ENCODE assay signal across 8 cellular contexts in genomic region chr19:49301165-49301865, GRCh38. TPM values are rescaled to one million over a fixed set of nuclear protein-coding genes. Genes with fewer than 3 reads are reported as not detected.
DNase-seq lines count a peak whose midpoint lies in the region; ATAC-seq and TF ChIP-seq lines count a peak whose summit lies in the region.

No MANE protein-coding gene starts in this region.

- H3K9me3 Mint-ChIP-seq in activated T-helper 1 cell treated with anti-CD3 and anti-CD28 coated beads, Interleukin-12 subunit alpha, Interleukin-12 subunit beta, Interleukin-2, Interleukin-4 antibody, amounts not matched to agents 30 ng/mL and 10 ng/mL and 1 ng/mL, durations not matched to agents 14 hours and 24 hours and 36 hours: no peaks in the 10 kb centered on the region
- H3K9me3 Mint-ChIP-seq in stimulated activated naive CD8-positive, alpha-beta T cell treated with anti-CD3 and anti-CD28 coated beads, Interleukin-15, amount 100 ng/mL, for 72 hours: no peaks in the 10 kb centered on the region

- peaks cover 11% of the 10 kb centered on the region for H3K27me3 Mint-ChIP-seq in activated T-helper 1 cell treated with anti-CD3 and anti-CD28 coated beads, Interleukin-12 subunit alpha, Interleukin-12 subunit beta, Interleukin-2, Interleukin-4 antibody, amounts not matched to agents 30 ng/mL and 10 ng/mL and 1 ng/mL, durations not matched to agents 14 hours and 24 hours and 36 hours (ENCODE audit: insufficient read depth)
- no peaks in the 10 kb centered on the region for H3K27me3 Mint-ChIP-seq in stimulated activated naive CD8-positive, alpha-beta T cell treated with anti-CD3 and anti-CD28 coated beads, Interleukin-15, amount 100 ng/mL, for 72 hours

- intact Hi-C loops in activated T-helper 1 cell treated with anti-CD3 and anti-CD28 coated beads, Interleukin-12 subunit alpha, Interleukin-12 subunit beta, Interleukin-2, Interleukin-4 antibody, amounts not matched to agents 30 ng/mL and 10 ng/mL and 1 ng/mL, durations not matched to agents 14 hours and 24 hours and 36 hours (cut with micrococcal nuclease): loop anchor here (1.0 kb wide), 2 partner anchors 27 to 75 kb away; no protein-coding TSS in a partner anchor

- peaks cover 13% of the 10 kb centered on the region for H3K27me3 ChIP-seq in neutrophil

- no peak overlapping the region for H3K4me3 ChIP-seq in neutrophil (ENCODE audit: low read depth in 1 of 2, low read length in 1 of 2)

- peak; percentile 99 for ATAC-seq in stimulated activated naive CD8-positive, alpha-beta T cell treated with anti-CD3 and anti-CD28 coated beads, Interleukin-15, amount 100 ng/mL, for 72 hours
- ATAC-seq in HG02571 (IDR thresholded peaks at IDR 0.05; ENCODE audit: unreplicated experiment): no peak

- peaks cover 0 to 3% of the 10 kb centered on the region in 2 experiments for H3K4me1 ChIP-seq in neutrophil (ENCODE audit: control insufficient read depth in 1 of 2, insufficient read depth in 1 of 2, low read depth in 1 of 2, low read length in 1 of 2)

- H3K27ac ChIP-seq in neutrophil: no peak overlapping the region

- peak; percentile 39 for DNase-seq in G401 (ENCODE audit: low spot score)
- peak; percentile 90 for DNase-seq in HT-29 (ENCODE audit: low spot score)
- peak; percentile 62 for DNase-seq in RKO (ENCODE audit: low spot score)
- peak; percentile 59 for DNase-seq in activated T-helper 1 cell treated with anti-CD3 and anti-CD28 coated beads, Interleukin-12 subunit alpha, Interleukin-12 subunit beta, Interleukin-2, Interleukin-4 antibody, amounts not matched to agents 30 ng/mL and 10 ng/mL and 1 ng/mL, durations not matched to agents 14 hours and 24 hours and 36 hours (ENCODE audit: low spot score)
- DNase-seq in fibroblast of the conjunctiva (ENCODE audit: low read depth): peak; percentile 21
- DNase-seq in stimulated activated naive CD8-positive, alpha-beta T cell treated with anti-CD3 and anti-CD28 coated beads, Interleukin-15, amount 100 ng/mL, for 72 hours: peak; percentile 76

- no peak overlapping the region for H3K4me3 Mint-ChIP-seq in activated T-helper 1 cell treated with anti-CD3 and anti-CD28 coated beads, Interleukin-12 subunit alpha, Interleukin-12 subunit beta, Interleukin-2, Interleukin-4 antibody, amounts not matched to agents 30 ng/mL and 10 ng/mL and 1 ng/mL, durations not matched to agents 14 hours and 24 hours and 36 hours
- H3K4me3 Mint-ChIP-seq in stimulated activated naive CD8-positive, alpha-beta T cell treated with anti-CD3 and anti-CD28 coated beads, Interleukin-15, amount 100 ng/mL, for 72 hours: peak overlapping the region in 1 of 2 donors; percentile 41

- no peak overlapping the region for H3K27ac Mint-ChIP-seq in activated T-helper 1 cell treated with anti-CD3 and anti-CD28 coated beads, Interleukin-12 subunit alpha, Interleukin-12 subunit beta, Interleukin-2, Interleukin-4 antibody, amounts not matched to agents 30 ng/mL and 10 ng/mL and 1 ng/mL, durations not matched to agents 14 hours and 24 hours and 36 hours
- no peak overlapping the region for H3K27ac Mint-ChIP-seq in stimulated activated naive CD8-positive, alpha-beta T cell treated with anti-CD3 and anti-CD28 coated beads, Interleukin-15, amount 100 ng/mL, for 72 hours

- peak; percentile 84 for TF ChIP-seq CTCF in neutrophil (IDR thresholded peaks at IDR 0.05)

- no peaks in the 10 kb centered on the region for H3K4me1 Mint-ChIP-seq in activated T-helper 1 cell treated with anti-CD3 and anti-CD28 coated beads, Interleukin-12 subunit alpha, Interleukin-12 subunit beta, Interleukin-2, Interleukin-4 antibody, amounts not matched to agents 30 ng/mL and 10 ng/mL and 1 ng/mL, durations not matched to agents 14 hours and 24 hours and 36 hours (ENCODE audit: low read depth)
- peaks cover 10% of the 10 kb centered on the region for H3K4me1 Mint-ChIP-seq in stimulated activated naive CD8-positive, alpha-beta T cell treated with anti-CD3 and anti-CD28 coated beads, Interleukin-15, amount 100 ng/mL, for 72 hours

- H3K36me3 ChIP-seq in neutrophil: no peaks in the 10 kb centered on the region

- H3K36me3 Mint-ChIP-seq in activated T-helper 1 cell treated with anti-CD3 and anti-CD28 coated beads, Interleukin-12 subunit alpha, Interleukin-12 subunit beta, Interleukin-2, Interleukin-4 antibody, amounts not matched to agents 30 ng/mL and 10 ng/mL and 1 ng/mL, durations not matched to agents 14 hours and 24 hours and 36 hours (ENCODE audit: low read depth): no peaks in the 10 kb centered on the region

- in situ Hi-C loops in G401 (cut with HindIII; ENCODE audit: low sequenced_read_pairs): no loop called here

- H3K9me3 ChIP-seq in neutrophil: no peaks in the 10 kb centered on the region

RNA-seq across cellular contexts. Expression of gene SLC6A16, which starts 23.7 kb away (rescaled TPM):
- total RNA-seq in G401 (2014; rRNA removed; shearing (Covaris generic)): 6.6 TPM in 1 of 2 replicates, not detected in the other
- total RNA-seq in HT-29 (2014; rRNA removed; shearing (Covaris generic)): 0.26 TPM in 1 of 2 replicates, not detected in the other
- 0.44 and 1.5 TPM in 2 replicates for total RNA-seq in activated T-helper 1 cell treated with anti-CD3 and anti-CD28 coated beads, Interleukin-12 subunit alpha, Interleukin-12 subunit beta, Interleukin-2, Interleukin-4 antibody, amounts not matched to agents 30 ng/mL and 10 ng/mL and 1 ng/mL, durations not matched to agents 14 hours and 24 hours and 36 hours

RNA-seq across cellular contexts. Expression of gene CD37, which starts 33.9 kb away (rescaled TPM):
- not detected in 2 replicates for total RNA-seq in G401 (2014; rRNA removed; shearing (Covaris generic))
- total RNA-seq in HT-29 (2014; rRNA removed; shearing (Covaris generic)): not detected in 2 replicates
- total RNA-seq in activated T-helper 1 cell treated with anti-CD3 and anti-CD28 coated beads, Interleukin-12 subunit alpha, Interleukin-12 subunit beta, Interleukin-2, Interleukin-4 antibody, amounts not matched to agents 30 ng/mL and 10 ng/mL and 1 ng/mL, durations not matched to agents 14 hours and 24 hours and 36 hours: 129 and 138 TPM in 2 replicates

Comparison
In these comparisons a context has a peak if more than half of its experiments do, and no peak if none do; other contexts are left out.
1. DNase-seq: peak in every context shown above with its lines; median percentile 90 in HT-29; 76 in stimulated activated naive CD8-positive, alpha-beta T cell treated with anti-CD3 and anti-CD28 coated beads, Interleukin-15, amount 100 ng/mL, for 72 hours; 62 in RKO; 59 in activated T-helper 1 cell treated with anti-CD3 and anti-CD28 coated beads, Interleukin-12 subunit alpha, Interleukin-12 subunit beta, Interleukin-2, Interleukin-4 antibody, amounts not matched to agents 30 ng/mL and 10 ng/mL and 1 ng/mL, durations not matched to agents 14 hours and 24 hours and 36 hours; 39 in G401; 21 in fibroblast of the conjunctiva.
2. RNA of gene CD37, which starts 33.9 kb away (total RNA-seq): 129 to 138 TPM in activated T-helper 1 cell treated with anti-CD3 and anti-CD28 coated beads, Interleukin-12 subunit alpha, Interleukin-12 subunit beta, Interleukin-2, Interleukin-4 antibody, amounts not matched to agents 30 ng/mL and 10 ng/mL and 1 ng/mL, durations not matched to agents 14 hours and 24 hours and 36 hours; not detected in G401 and not detected in HT-29; every median in the first group is over 100 times any median in the second.